ENCODE assay signal across 7 cellular contexts in the genomic region with DNA sequence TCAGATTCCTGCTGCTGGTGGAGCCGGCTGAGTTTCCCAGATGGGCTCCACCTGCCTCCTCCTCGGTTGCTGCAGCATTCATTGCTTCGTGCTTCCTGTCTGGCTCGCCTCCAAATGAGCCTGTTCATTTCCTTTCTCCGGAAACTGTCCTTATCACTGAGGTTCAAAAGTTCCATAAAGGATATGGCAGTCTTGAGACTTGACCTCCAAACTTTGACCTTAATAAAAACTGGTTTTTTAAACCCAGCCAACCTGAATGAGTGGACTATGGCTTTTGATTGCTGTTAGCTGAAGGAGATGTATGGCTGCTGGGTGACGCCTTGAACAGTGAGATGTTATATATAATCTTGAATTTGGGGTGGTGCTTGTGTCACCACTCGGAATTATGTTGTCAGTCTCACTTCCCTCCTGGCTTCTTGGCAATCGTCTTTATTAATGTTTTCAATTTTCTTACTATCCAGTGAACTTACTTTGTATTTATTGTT.
DNase-seq lines count a peak whose midpoint lies in the region; ATAC-seq, FAIRE-seq and TF ChIP-seq lines count a peak whose summit lies in the region.

No MANE protein-coding gene starts in this region.

- no peaks in the 10 kb centered on the region for H3K27me3 Mint-ChIP-seq in activated naive CD8-positive, alpha-beta T cell

- DNase-seq in HT1080 (ENCODE audit: low read depth) (peak; percentile 76), NCI-H460 (ENCODE audit: extremely low read depth, low read depth) (peak; percentile 84), HepG2 (ENCODE audit: low spot score) (peak; percentile 76), GM13976 (ENCODE audit: low spot score) (no peak)

- peak; percentile 77 for FAIRE-seq in HepG2 (lab: Jason Lieb, UNC)

- in situ Hi-C loops in HepG2 (cut with HindIII; ENCODE audit: extremely low pct_ligation_motif_present, low pct_unique_long_range_greater_than_20kb) (no loop called here), GM13976 (cut with MboI; ENCODE audit: low sequenced_read_pairs, unreplicated experiment) (no loop called here)

- no peak overlapping the region for H3K9ac ChIP-seq in HepG2 (ENCODE audit: insufficient read depth, low read depth, low read length)

- peak overlapping the region; percentile 47 for H3K27ac ChIP-seq in HepG2 (ENCODE audit: extremely low read length, insufficient read depth, low read length)

- no peaks in the 10 kb centered on the region for H3K36me3 Mint-ChIP-seq in activated naive CD8-positive, alpha-beta T cell

- peak overlapping the region; percentile 58 for H3K4me2 ChIP-seq in HepG2 (ENCODE audit: low read depth, low read length)

- peaks cover 79% of the 10 kb centered on the region for H3K4me1 ChIP-seq in HepG2 (ENCODE audit: insufficient read depth, low read length)

- peak overlapping the region; percentile 72 for H3K4me3 Mint-ChIP-seq in activated naive CD8-positive, alpha-beta T cell

- H3K79me2 ChIP-seq in HepG2 (ENCODE audit: insufficient read depth, low read length) = peaks cover 19% of the 10 kb centered on the region

- H3K9me3 ChIP-seq in HepG2 (ENCODE audit: low read length) = no peaks in the 10 kb centered on the region

- no peaks in the 10 kb centered on the region for H3K27me3 ChIP-seq in HepG2 (ENCODE audit: control insufficient read depth in 1 of 2, insufficient read depth in 2 of 2, low read length in 2 of 2)

- peak overlapping the region; percentile 98 for H3K27ac Mint-ChIP-seq in activated naive CD8-positive, alpha-beta T cell

- H4K20me1 ChIP-seq in HepG2 (ENCODE audit: insufficient read depth, low read length) = peaks cover 3% of the 10 kb centered on the region; the same call in 1 of the 2 replicates

- TF ChIP-seq RAD21 in HepG2 (CRISPR knock-in tag; IDR thresholded peaks at IDR 0.05) = no peak

- TF ChIP-seq CTCF in HepG2 (CRISPR knock-in tag; IDR thresholded peaks at IDR 0.05) (no peak), GM13976 (IDR thresholded peaks at IDR 0.05; ENCODE audit: borderline replicate concordance, control extremely low read depth, extremely low read depth, insufficient read depth, missing control alignments) (no peak)

- ATAC-seq in HepG2 (peak; percentile 69), GM21786 (IDR thresholded peaks at IDR 0.05; ENCODE audit: unreplicated experiment) (no peak), GM21381 (IDR thresholded peaks at IDR 0.05; ENCODE audit: unreplicated experiment) (no peak)

- WGBS in HepG2 (ENCODE audit: low lambda C conversion rate) = 34% methylated on average over 8 of the region's 8 CpGs

- CTCF ChIA-PET in HepG2 (lab: Yijun Ruan, JAX; ENCODE audit: low intra/inter-chr PET ratio, low total read pairs) = no interaction called here

- intact Hi-C loops in HepG2 (cut with micrococcal nuclease; ENCODE audit: unreplicated experiment) = loop anchor here (2.0 kb wide), 1 partner anchor 16 kb away; no protein-coding TSS in a partner anchor

- H3K9me3 Mint-ChIP-seq in activated naive CD8-positive, alpha-beta T cell (ENCODE audit: low read depth) = no peaks in the 10 kb centered on the region

- no peak overlapping the region for H2AFZ ChIP-seq in HepG2 (ENCODE audit: low read length)

- peaks cover 89% of the 10 kb centered on the region for H3K4me1 Mint-ChIP-seq in activated naive CD8-positive, alpha-beta T cell (ENCODE audit: low read depth)

- no TSS peak for BruUV-seq in HepG2 (replicated peaks; lab: Mats Ljungman, UMichigan)

- no peak overlapping the region for H3K4me3 ChIP-seq in HepG2 (replicated peaks in 1 of 3; ENCODE audit: insufficient read depth in 1 of 3, low read depth in 2 of 3, low read length in 3 of 3)

- POLR2A ChIA-PET in HepG2 (lab: Yijun Ruan, JAX) = interaction anchor here (1.7 kb wide), 1 partner anchor 64 kb away, joined by 4 read pairs; no protein-coding TSS in a partner anchor

- no peak for TF ChIP-seq POLR2A in HepG2 (IDR thresholded peaks at IDR 0.05; ENCODE audit: insufficient read depth in 1 of 2, low read depth in 2 of 2, low read length in 2 of 2)

- peak in 1 of 2 experiments; percentile 49; a peak in 2 of 4 replicates for TF ChIP-seq EP300 in HepG2 (IDR thresholded peaks at IDR 0.05; ENCODE audit: low read depth in 2 of 2, low read length in 2 of 2)
- peak; percentile 51; the same call in 1 of the 2 replicates for TF ChIP-seq EP300 in HepG2 (CRISPR knock-in tag; IDR thresholded peaks at IDR 0.05; ENCODE audit: borderline replicate concordance)

- no peaks in the 10 kb centered on the region for H3K36me3 ChIP-seq in HepG2 (replicated peaks in 1 of 2; ENCODE audit: control insufficient read depth in 1 of 2, insufficient read depth in 2 of 2, low read length in 2 of 2)

TF ChIP-seq in HepG2, 621 proteins besides CTCF, POLR2A, EP300 and RAD21 (continues in another document):
- TF ChIP-seq NR2F2 (IDR thresholded peaks at IDR 0.05; ENCODE audit: borderline replicate concordance, low read depth) = no peak
- TF ChIP-seq, protein P1, sequence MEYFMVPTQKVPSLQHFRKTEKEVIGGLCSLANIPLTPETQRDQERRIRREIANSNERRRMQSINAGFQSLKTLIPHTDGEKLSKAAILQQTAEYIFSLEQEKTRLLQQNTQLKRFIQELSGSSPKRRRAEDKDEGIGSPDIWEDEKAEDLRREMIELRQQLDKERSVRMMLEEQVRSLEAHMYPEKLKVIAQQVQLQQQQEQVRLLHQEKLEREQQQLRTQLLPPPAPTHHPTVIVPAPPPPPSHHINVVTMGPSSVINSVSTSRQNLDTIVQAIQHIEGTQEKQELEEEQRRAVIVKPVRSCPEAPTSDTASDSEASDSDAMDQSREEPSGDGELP (IDR thresholded peaks at IDR 0.05; ENCODE audit: borderline replicate concordance, low read depth) = no peak
- TF ChIP-seq ZNF850 (CRISPR knock-in tag; conservative IDR thresholded peaks at IDR 0.05) = no peak
- no peak for TF ChIP-seq KAT2B (IDR thresholded peaks at IDR 0.05; ENCODE audit: borderline replicate concordance, low read depth, low read length)
- peak; percentile 70 for TF ChIP-seq PPARG (CRISPR knock-in tag; conservative IDR thresholded peaks at IDR 0.05)
- no peak for TF ChIP-seq ZNF274 (CRISPR knock-in tag; IDR thresholded peaks at IDR 0.05)
- TF ChIP-seq MAFK (conservative IDR thresholded peaks at IDR 0.05 in 1 of 2, IDR thresholded peaks at IDR 0.05 in 1 of 2; ENCODE audit: low read length in 2 of 2) = no peak
- TF ChIP-seq ZNF383 (CRISPR knock-in tag; IDR thresholded peaks at IDR 0.05; ENCODE audit: borderline replicate concordance) = no peak
- 0 out of 2 replicates have a peak, but pooled peaks have one; percentile 38 for TF ChIP-seq ZSCAN29 (CRISPR knock-in tag; conservative IDR thresholded peaks at IDR 0.05)
- no peak for TF ChIP-seq ZNF101 (CRISPR knock-in tag; IDR thresholded peaks at IDR 0.05; ENCODE audit: borderline replicate concordance, low read depth)
- TF ChIP-seq NCOA1 (CRISPR knock-in tag; IDR thresholded peaks at IDR 0.05) = no peak
- TF ChIP-seq ETV5 (CRISPR knock-in tag; IDR thresholded peaks at IDR 0.05; ENCODE audit: borderline replicate concordance) = peak; percentile 98
- TF ChIP-seq, protein P2, sequence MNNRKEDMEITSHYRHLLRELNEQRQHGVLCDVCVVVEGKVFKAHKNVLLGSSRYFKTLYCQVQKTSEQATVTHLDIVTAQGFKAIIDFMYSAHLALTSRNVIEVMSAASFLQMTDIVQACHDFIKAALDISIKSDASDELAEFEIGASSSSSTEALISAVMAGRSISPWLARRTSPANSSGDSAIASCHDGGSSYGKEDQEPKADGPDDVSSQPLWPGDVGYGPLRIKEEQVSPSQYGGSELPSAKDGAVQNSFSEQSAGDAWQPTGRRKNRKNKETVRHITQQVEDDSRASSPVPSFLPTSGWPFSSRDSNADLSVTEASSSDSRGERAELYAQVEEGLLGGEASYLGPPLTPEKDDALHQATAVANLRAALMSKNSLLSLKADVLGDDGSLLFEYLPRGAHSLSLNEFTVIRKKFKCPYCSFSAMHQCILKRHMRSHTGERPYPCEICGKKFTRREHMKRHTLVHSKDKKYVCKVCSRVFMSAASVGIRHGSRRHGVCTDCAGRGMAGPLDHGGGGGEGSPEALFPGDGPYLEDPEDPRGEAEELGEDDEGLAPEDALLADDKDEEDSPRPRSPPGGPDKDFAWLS (CRISPR knock-in tag; IDR thresholded peaks at IDR 0.05; ENCODE audit: borderline replicate concordance) = no peak
- no peak for TF ChIP-seq YEATS2 (CRISPR knock-in tag; IDR thresholded peaks at IDR 0.05; ENCODE audit: borderline replicate concordance)
- TF ChIP-seq ZNF562 (CRISPR knock-in tag; IDR thresholded peaks at IDR 0.05; ENCODE audit: borderline replicate concordance) = no peak
- TF ChIP-seq NR2F1 (CRISPR knock-in tag; IDR thresholded peaks at IDR 0.05) = 0 out of 4 replicates have a peak, but pooled peaks of 1 of the 2 experiments have one; percentile 20
- TF ChIP-seq, protein P3, sequence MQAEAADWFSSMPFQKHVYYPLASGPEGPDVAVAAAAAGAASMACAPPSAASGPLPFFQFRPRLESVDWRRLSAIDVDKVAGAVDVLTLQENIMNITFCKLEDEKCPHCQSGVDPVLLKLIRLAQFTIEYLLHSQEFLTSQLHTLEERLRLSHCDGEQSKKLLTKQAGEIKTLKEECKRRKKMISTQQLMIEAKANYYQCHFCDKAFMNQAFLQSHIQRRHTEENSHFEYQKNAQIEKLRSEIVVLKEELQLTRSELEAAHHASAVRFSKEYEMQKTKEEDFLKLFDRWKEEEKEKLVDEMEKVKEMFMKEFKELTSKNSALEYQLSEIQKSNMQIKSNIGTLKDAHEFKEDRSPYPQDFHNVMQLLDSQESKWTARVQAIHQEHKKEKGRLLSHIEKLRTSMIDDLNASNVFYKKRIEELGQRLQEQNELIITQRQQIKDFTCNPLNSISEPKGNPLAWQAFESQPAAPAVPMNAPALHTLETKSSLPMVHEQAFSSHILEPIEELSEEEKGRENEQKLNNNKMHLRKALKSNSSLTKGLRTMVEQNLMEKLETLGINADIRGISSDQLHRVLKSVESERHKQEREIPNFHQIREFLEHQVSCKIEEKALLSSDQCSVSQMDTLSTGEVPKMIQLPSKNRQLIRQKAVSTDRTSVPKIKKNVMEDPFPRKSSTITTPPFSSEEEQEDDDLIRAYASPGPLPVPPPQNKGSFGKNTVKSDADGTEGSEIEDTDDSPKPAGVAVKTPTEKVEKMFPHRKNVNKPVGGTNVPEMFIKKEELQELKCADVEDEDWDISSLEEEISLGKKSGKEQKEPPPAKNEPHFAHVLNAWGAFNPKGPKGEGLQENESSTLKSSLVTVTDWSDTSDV (CRISPR knock-in tag; IDR thresholded peaks at IDR 0.05) = no peak
- TF ChIP-seq SAP130 (CRISPR knock-in tag; IDR thresholded peaks at IDR 0.05; ENCODE audit: low read depth) = peak; percentile 69
- no peak for TF ChIP-seq ZNF768 (CRISPR knock-in tag; IDR thresholded peaks at IDR 0.05)
- TF ChIP-seq ZNF431 (CRISPR knock-in tag; IDR thresholded peaks at IDR 0.05; ENCODE audit: borderline replicate concordance, low read depth) = no peak
- TF ChIP-seq ELF3 (CRISPR knock-in tag; IDR thresholded peaks at IDR 0.05) = peak; percentile 97
